Comparison of ENCODE assay signal across 8 cellular contexts in the genomic region with DNA sequence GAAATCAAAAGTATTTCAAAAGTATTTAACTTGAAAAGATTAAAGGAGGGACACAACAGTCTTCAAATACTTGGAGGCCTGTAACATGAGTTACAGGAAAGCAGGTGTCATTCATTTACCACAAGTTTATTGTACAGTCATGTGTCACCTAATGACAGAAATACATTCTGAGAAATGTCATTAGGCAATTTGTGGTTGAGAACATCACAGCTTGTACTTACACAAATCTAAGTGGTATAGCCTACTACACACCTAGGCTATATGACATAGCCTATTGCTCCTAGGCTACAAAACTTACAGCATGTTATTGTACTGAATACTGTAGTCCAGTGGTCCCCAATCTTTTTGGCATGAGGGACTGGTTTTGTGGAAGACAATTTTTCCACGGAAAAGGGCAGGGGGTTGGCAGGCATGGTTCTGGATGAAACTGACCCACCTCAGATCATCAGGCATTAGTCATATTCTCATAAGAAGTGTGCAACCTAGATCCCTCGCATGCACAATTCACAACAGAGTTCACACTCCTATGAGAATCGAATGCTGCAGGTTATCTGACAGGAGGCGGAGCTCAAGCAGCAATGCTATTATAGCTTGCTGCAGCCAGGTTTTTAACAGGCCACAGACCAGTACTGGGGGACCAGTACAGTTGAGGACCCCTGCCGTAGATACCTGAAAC. TPM values are rescaled to one million over a fixed set of nuclear protein-coding genes. Genes with fewer than 3 reads are reported as not detected.
DNase-seq lines count a peak whose midpoint lies in the region; ATAC-seq, FAIRE-seq and TF ChIP-seq lines count a peak whose summit lies in the region.

No MANE protein-coding gene starts in this region.

- H3K4me3 ChIP-seq in neuronal stem cell (ENCODE audit: low read length in 2 of 2) (no peak overlapping the region), uterus (no peak overlapping the region)

- H2AK5ac ChIP-seq in neuronal stem cell (ENCODE audit: low read depth, low read length): no peak overlapping the region

- intact Hi-C loops in uterus (cut with DNase I; ENCODE audit: low total_unique reads): no loop called here

- H2BK15ac ChIP-seq in neuronal stem cell (ENCODE audit: low read length): no peak overlapping the region

- no peak overlapping the region for H3K4me2 ChIP-seq in neuronal stem cell (ENCODE audit: insufficient read depth, low read length, poor library complexity, severe bottlenecking)

- no peak overlapping the region for H3K9ac ChIP-seq in neuronal stem cell (ENCODE audit: low read depth, low read length, poor library complexity)

- no peak overlapping the region for H4K8ac ChIP-seq in neuronal stem cell (ENCODE audit: low read depth, low read length)

- no peaks in the 10 kb centered on the region for H3K27me3 Mint-ChIP-seq in stimulated activated naive CD8-positive, alpha-beta T cell treated with anti-CD3 and anti-CD28 coated beads, Interleukin-15, amount 100 ng/mL, for 72 hours

- H3K9me3 ChIP-seq in neuronal stem cell (replicated peaks in 1 of 2; ENCODE audit: control insufficient read depth in 2 of 2, insufficient read depth in 1 of 2, low read depth in 1 of 2, low read length in 2 of 2): peaks cover 0 to 6% of the 10 kb centered on the region in 2 donors
- no peaks in the 10 kb centered on the region for H3K9me3 ChIP-seq in uterus

- H3K18ac ChIP-seq in neuronal stem cell (ENCODE audit: low read length): no peak overlapping the region

- H3K36me3 ChIP-seq in neuronal stem cell (replicated peaks in 1 of 2; ENCODE audit: control insufficient read depth in 2 of 2, insufficient read depth in 2 of 2, low read length in 2 of 2) (peaks cover 0 to 28% of the 10 kb centered on the region in 2 donors), uterus (no peaks in the 10 kb centered on the region)

- no peak overlapping the region for H4K91ac ChIP-seq in neuronal stem cell (ENCODE audit: low read depth, low read length, poor library complexity)

- peak overlapping the region; percentile 99 for H3K27ac Mint-ChIP-seq in stimulated activated naive CD8-positive, alpha-beta T cell treated with anti-CD3 and anti-CD28 coated beads, Interleukin-15, amount 100 ng/mL, for 72 hours

- no CpG with 5 or more reads among the region's 5 CpGs for WGBS in neuronal stem cell (ENCODE audit: extremely low coverage in 2 of 2, insufficient read length in 2 of 2, insufficient replicate concordance in 1 of 2), 2 donors

- ATAC-seq in GM21447 (IDR thresholded peaks at IDR 0.05; ENCODE audit: unreplicated experiment) (peak; percentile 65), HG03575 (IDR thresholded peaks at IDR 0.05; ENCODE audit: extremely low read depth, insufficient number of reproducible peaks, low FRiP score, unreplicated experiment) (peak; percentile 54)
- peak; percentile 92 for ATAC-seq in stimulated activated naive CD8-positive, alpha-beta T cell treated with anti-CD3 and anti-CD28 coated beads, Interleukin-15, amount 100 ng/mL, for 72 hours

- H3K4me3 Mint-ChIP-seq in stimulated activated naive CD8-positive, alpha-beta T cell treated with anti-CD3 and anti-CD28 coated beads, Interleukin-15, amount 100 ng/mL, for 72 hours: peak overlapping the region; percentile 77

- no peak for FAIRE-seq in frontal cortex (lab: Jason Lieb, UNC)

- H3K23ac ChIP-seq in neuronal stem cell (ENCODE audit: low read depth, low read length, poor library complexity): no peak overlapping the region

- H3K4me1 Mint-ChIP-seq in stimulated activated naive CD8-positive, alpha-beta T cell treated with anti-CD3 and anti-CD28 coated beads, Interleukin-15, amount 100 ng/mL, for 72 hours: peaks cover 39% of the 10 kb centered on the region

- no peak overlapping the region for H2AFZ ChIP-seq in neuronal stem cell (ENCODE audit: low read length)

- H2BK5ac ChIP-seq in neuronal stem cell (ENCODE audit: low read length): no peak overlapping the region

- peak; percentile 16 for DNase-seq in GM10266 (ENCODE audit: extremely low spot score)
- DNase-seq in central memory CD4-positive, alpha-beta T cell: peak; percentile 32
- peak; percentile 23 to 35 for DNase-seq in stimulated activated naive CD8-positive, alpha-beta T cell treated with anti-CD3 and anti-CD28 coated beads, Interleukin-15, amount 100 ng/mL, for 72 hours
- no peak for DNase-seq in frontal cortex (ENCODE audit: low spot score in 2 of 2)
- DNase-seq in neuronal stem cell (ENCODE audit: low spot score): no peak
- no peak for DNase-seq in uterus

- no peak overlapping the region for H3K14ac ChIP-seq in neuronal stem cell (ENCODE audit: low read length)

- TF ChIP-seq CTCF in GM10266 (IDR thresholded peaks at IDR 0.05; ENCODE audit: control insufficient read depth, insufficient read depth, low read depth, missing control alignments) (no peak), uterus (IDR thresholded peaks at IDR 0.05) (no peak)

- H2BK120ac ChIP-seq in neuronal stem cell (ENCODE audit: low read depth, low read length): no peak overlapping the region

- no peak overlapping the region for H2BK12ac ChIP-seq in neuronal stem cell (ENCODE audit: low read length)

- no peak overlapping the region for H3K4ac ChIP-seq in neuronal stem cell (ENCODE audit: low read length)

- no peak overlapping the region for H3K27ac ChIP-seq in neuronal stem cell (replicated peaks; ENCODE audit: low read length)
- H3K27ac ChIP-seq in uterus: peak overlapping the region in 1 of 2 donors; percentile 45

- no peaks in the 10 kb centered on the region for H3K27me3 ChIP-seq in neuronal stem cell (ENCODE audit: control insufficient read depth in 3 of 3, insufficient read depth in 3 of 3, low read depth in 1 of 3, low read length in 3 of 3)
- H3K27me3 ChIP-seq in uterus: no peaks in the 10 kb centered on the region

- no peak for TF ChIP-seq POLR2A in uterus (IDR thresholded peaks at IDR 0.05)

- H3K4me1 ChIP-seq in neuronal stem cell (ENCODE audit: control insufficient read depth in 2 of 2, insufficient read depth in 1 of 2, low read depth in 1 of 2, low read length in 2 of 2) (peaks cover 0 to 4% of the 10 kb centered on the region in 2 donors), uterus (peaks cover 10 to 15% of the 10 kb centered on the region in 2 donors)

- no peaks in the 10 kb centered on the region for H3K79me1 ChIP-seq in neuronal stem cell (ENCODE audit: low read depth, low read length)

- no peaks in the 10 kb centered on the region for H3K9me3 Mint-ChIP-seq in stimulated activated naive CD8-positive, alpha-beta T cell treated with anti-CD3 and anti-CD28 coated beads, Interleukin-15, amount 100 ng/mL, for 72 hours

RNA-seq across cellular contexts. Expression of gene PHTF1, which starts 25.0 kb away (rescaled TPM):
- 33.0 TPM for total RNA-seq in frontal cortex
- polyA plus RNA-seq in neuronal stem cell (2013, experiment 1 of 2): 35.9 TPM
- 36.6 TPM for polyA plus RNA-seq in neuronal stem cell (2013, experiment 2 of 2)
- 10 to 100 TPM in 3 of 4 donors, 1 to 10 TPM in 1; 7.6 to 30.3 (median 17.0) TPM for total RNA-seq in uterus

RNA-seq across cellular contexts. Expression of gene RSBN1, which starts 28.0 kb away (rescaled TPM):
- 66.0 TPM for total RNA-seq in frontal cortex
- 16.0 TPM for polyA plus RNA-seq in neuronal stem cell (2013, experiment 1 of 2)
- 17.4 TPM for polyA plus RNA-seq in neuronal stem cell (2013, experiment 2 of 2)
- 10 to 100 TPM; 33.5 to 56.4 (median 38.3) TPM for total RNA-seq in uterus

Comparison
In these comparisons a context has a peak if more than half of its experiments do, and no peak if none do; other contexts are left out.
1. DNase-seq: peak in GM10266 (single experiment), central memory CD4-positive, alpha-beta T cell (single experiment) and stimulated activated naive CD8-positive, alpha-beta T cell treated with anti-CD3 and anti-CD28 coated beads, Interleukin-15, amount 100 ng/mL, for 72 hours (2 of 2); none in frontal cortex (0 of 2), neuronal stem cell (single experiment) and uterus (0 of 2).
2. Peak in every context shown above with its lines, with median percentiles within 50 percentile points of each other: ATAC-seq.